ENCODE assay signal across 1 cellular context in genomic region chr18:62788111-62788510, GRCh38.
TF ChIP-seq lines count a peak whose summit lies in the region.

No MANE protein-coding gene starts in this region.

TF ChIP-seq in GM23338, 12 proteins besides CTCF, POLR2A, EP300 and RAD21 (continued from another document):
- no peak for TF ChIP-seq ZNF462 (CRISPR knock-in tag; IDR thresholded peaks at IDR 0.05)
- TF ChIP-seq EZH2phosphoT487 (IDR thresholded peaks at IDR 0.05; ENCODE audit: unreplicated experiment) = no peak
- TF ChIP-seq JUNB (IDR thresholded peaks at IDR 0.05; ENCODE audit: unreplicated experiment) = no peak
- no peak for TF ChIP-seq CREB1 (CRISPR knock-in tag; IDR thresholded peaks at IDR 0.05; ENCODE audit: low read depth)
- no peak for TF ChIP-seq POLR2AphosphoS5 (IDR thresholded peaks at IDR 0.05; ENCODE audit: low read depth)
- TF ChIP-seq NANOG (IDR thresholded peaks at IDR 0.05; ENCODE audit: borderline replicate concordance) = no peak
